ENCODE assay signal across 25 cellular contexts in genomic region chr9:72137697-72138365, GRCh38. TPM values are rescaled to one million over a fixed set of nuclear protein-coding genes. Genes with fewer than 3 reads are reported as not detected.
DNase-seq lines count a peak whose midpoint lies in the region; ATAC-seq, FAIRE-seq and TF ChIP-seq lines count a peak whose summit lies in the region.
"Had no signal": no experiment of that assay in that cellular context is flagged by ENCODE, and none has a peak within 500 bp of the region (broad histone marks: within the 10 kb centered on the region; RNA-seq: fewer than 3 reads in every experiment).

No MANE protein-coding gene starts in this region.

- intact Hi-C loops in HepG2 (cut with micrococcal nuclease; ENCODE audit: unreplicated experiment) (loop anchor here (10.0 kb wide), 1 partner anchor 687 kb away; no protein-coding TSS in a partner anchor), right lobe of liver (cut with DNase I) (no loop called here), HCT116 (cut with micrococcal nuclease) (no loop called here), K562 (cut with micrococcal nuclease) (no loop called here), dorsolateral prefrontal cortex (cut with DNase I) (no loop called here)

- H3K79me2 ChIP-seq in HepG2 (ENCODE audit: insufficient read depth, low read length) (no peaks in the 10 kb centered on the region), HCT116 (ENCODE audit: insufficient read depth, low read length) (no peaks in the 10 kb centered on the region), K562 (ENCODE audit: control insufficient read depth, insufficient read depth, low read length) (peaks cover 6% of the 10 kb centered on the region; the same call in 2 of the 3 replicates)

- WGBS in HepG2 (ENCODE audit: low lambda C conversion rate) = 30% methylated on average over 6 of the region's 6 CpGs
- WGBS in right lobe of liver (ENCODE audit: insufficient coverage, low coverage, low lambda C conversion rate, missing lambda C conversion rate) = 78% methylated on average over 5 of the region's 6 CpGs
- WGBS in K562 (ENCODE audit: insufficient coverage, low coverage, missing lambda C conversion rate) = 17% methylated on average over 6 of the region's 6 CpGs

- no peaks in the 10 kb centered on the region for H3K9me1 ChIP-seq in K562 (ENCODE audit: control insufficient read depth, insufficient read depth, low read length)

- H3K9me2 ChIP-seq in HCT116 (ENCODE audit: insufficient read depth) = no peaks in the 10 kb centered on the region

- FAIRE-seq in HepG2 (lab: Jason Lieb, UNC) = no peak
- FAIRE-seq in K562 (lab: Jason Lieb, UNC) = peak; percentile 76
- FAIRE-seq: A549, D721Med, GM12878 had no signal

- BruUV-seq in HepG2 (replicated peaks; lab: Mats Ljungman, UMichigan) (no TSS peak), HCT116 (replicated peaks; lab: Mats Ljungman, UMichigan) (no TSS peak), K562 (replicated peaks; lab: Mats Ljungman, UMichigan) (no TSS peak)

- ATAC-seq in HepG2 = no peak
- no peak for ATAC-seq in right lobe of liver
- no peak for ATAC-seq in HCT116
- ATAC-seq in K562 = no peak
- no peak for ATAC-seq in GM19467 (IDR thresholded peaks at IDR 0.05; ENCODE audit: unreplicated experiment)
- ATAC-seq in HG02588 (IDR thresholded peaks at IDR 0.05; ENCODE audit: unreplicated experiment) = no peak
- ATAC-seq: CD8-positive, alpha-beta T cell; GM12878 had no signal

- TF ChIP-seq RAD21 in HepG2 (CRISPR knock-in tag; IDR thresholded peaks at IDR 0.05) (no peak), HCT116 (IDR thresholded peaks at IDR 0.05; ENCODE audit: low read depth) (no peak), K562 (CRISPR knock-in tag; conservative IDR thresholded peaks at IDR 0.05 in 1 of 2, IDR thresholded peaks at IDR 0.05 in 1 of 2) (no peak)

- H3K9ac ChIP-seq in HepG2 (ENCODE audit: insufficient read depth, low read depth, low read length) (no peak overlapping the region), HCT116 (ENCODE audit: low read length) (no peak overlapping the region), K562 (ENCODE audit: insufficient read depth in 1 of 2, low read depth in 2 of 2, low read length in 2 of 2) (no peak overlapping the region)

- TF ChIP-seq EP300 in HepG2 (IDR thresholded peaks at IDR 0.05; ENCODE audit: low read depth in 2 of 2, low read length in 2 of 2) (no peak), HepG2 (CRISPR knock-in tag; IDR thresholded peaks at IDR 0.05; ENCODE audit: borderline replicate concordance) (no peak), K562 (IDR thresholded peaks at IDR 0.05; ENCODE audit: low read length) (no peak)

- H3K4me3 ChIP-seq in HepG2 (replicated peaks in 1 of 3; ENCODE audit: insufficient read depth in 1 of 3, low read depth in 2 of 3, low read length in 3 of 3) = no peak overlapping the region
- H3K4me3 ChIP-seq in right lobe of liver = no peak overlapping the region
- H3K4me3 ChIP-seq in HCT116 (replicated peaks in 1 of 2; ENCODE audit: low read depth in 1 of 2, low read length in 2 of 2) = no peak overlapping the region
- H3K4me3 ChIP-seq in K562 = no peak overlapping the region
- no peak overlapping the region for H3K4me3 ChIP-seq in dorsolateral prefrontal cortex
- H3K4me3 ChIP-seq: A549, GM12878 had no signal

- no peak for DNase-seq in HepG2 (ENCODE audit: low spot score)
- no peak for DNase-seq in right lobe of liver
- no peak for DNase-seq in HCT116 (ENCODE audit: low read depth, low spot score)
- DNase-seq in K562 (ENCODE audit: extremely low read depth in 1 of 4, low spot score in 3 of 4) = peak in 1 of 4 experiments; percentile 59
- DNase-seq in dorsolateral prefrontal cortex = no peak
- DNase-seq: 8988T; ACHN; AML-193; Caco-2; CD4-positive, CD25-positive, alpha-beta regulatory T cell; CD8-positive, alpha-beta T cell; DMS 273 treated with DMSO at 0.1 percent for 48 hours; DMS79; EL; GDM1; GOT3; H7; HCEC 1CT had no signal

- H3K4me1 ChIP-seq in HepG2 (ENCODE audit: insufficient read depth, low read length) = peaks cover 20% of the 10 kb centered on the region
- peaks cover 0 to 20% (median 7%) of the 10 kb centered on the region in 4 donors for H3K4me1 ChIP-seq in right lobe of liver
- peaks cover 28 to 50% of the 10 kb centered on the region in 2 experiments for H3K4me1 ChIP-seq in HCT116 (ENCODE audit: control insufficient read depth in 1 of 2, insufficient read depth in 2 of 2, low read length in 2 of 2)
- no peaks in the 10 kb centered on the region; a peak in 1 of 5 replicates for H3K4me1 ChIP-seq in K562 (replicated peaks in 1 of 2; ENCODE audit: control insufficient read depth in 2 of 2, insufficient read depth in 2 of 2, low read length in 2 of 2)
- H3K4me1 ChIP-seq: Caco-2 had no signal

- peaks cover 0 to 17% of the 10 kb centered on the region in 2 experiments; a peak in 2 of 5 replicates for H3K27me3 ChIP-seq in HepG2 (ENCODE audit: control insufficient read depth in 1 of 2, insufficient read depth in 2 of 2, low read length in 2 of 2)
- H3K27me3 ChIP-seq in right lobe of liver = no peaks in the 10 kb centered on the region
- no peaks in the 10 kb centered on the region for H3K27me3 ChIP-seq in HCT116 (ENCODE audit: insufficient read depth, low read length)
- no peaks in the 10 kb centered on the region for H3K27me3 ChIP-seq in K562 (ENCODE audit: control insufficient read depth in 2 of 2, insufficient read depth in 2 of 2, low read length in 2 of 2)
- no peaks in the 10 kb centered on the region for H3K27me3 ChIP-seq in dorsolateral prefrontal cortex

- no peaks in the 10 kb centered on the region for H3K36me3 ChIP-seq in HepG2 (replicated peaks in 1 of 2; ENCODE audit: control insufficient read depth in 1 of 2, insufficient read depth in 2 of 2, low read length in 2 of 2)
- no peaks in the 10 kb centered on the region for H3K36me3 ChIP-seq in right lobe of liver
- H3K36me3 ChIP-seq in HCT116 (ENCODE audit: control insufficient read depth in 1 of 2, insufficient read depth in 2 of 2, low read length in 2 of 2) = no peaks in the 10 kb centered on the region
- H3K36me3 ChIP-seq in K562 (ENCODE audit: control insufficient read depth, insufficient read depth, low read length) = no peaks in the 10 kb centered on the region; the same call in 2 of the 3 replicates

- CTCF ChIA-PET in HepG2 (lab: Yijun Ruan, JAX; ENCODE audit: low intra/inter-chr PET ratio, low total read pairs) (no interaction called here), HCT116 (lab: Charles Lee) (interaction anchor here (0.6 kb wide), 1 partner anchor 30 kb away, joined by 5 read pairs; no protein-coding TSS in a partner anchor), K562 (lab: Yijun Ruan, JAX; ENCODE audit: low intra/inter-chr PET ratio) (no interaction called here)

- no peak overlapping the region for H2AFZ ChIP-seq in HepG2 (ENCODE audit: low read length)
- peak overlapping the region; percentile 23 for H2AFZ ChIP-seq in HCT116 (ENCODE audit: low read depth, low read length, poor library complexity, severe bottlenecking)
- H2AFZ ChIP-seq in K562 (ENCODE audit: low read depth, low read length) = no peak overlapping the region

- TF ChIP-seq POLR2A in HepG2 (IDR thresholded peaks at IDR 0.05; ENCODE audit: insufficient read depth in 1 of 2, low read depth in 2 of 2, low read length in 2 of 2) = no peak
- no peak for TF ChIP-seq POLR2A in right lobe of liver (IDR thresholded peaks at IDR 0.05)
- no peak for TF ChIP-seq POLR2A in HCT116 (IDR thresholded peaks at IDR 0.05; ENCODE audit: borderline replicate concordance, extremely low read depth, insufficient read depth, insufficient read length)
- no peak for TF ChIP-seq POLR2A in K562 (conservative IDR thresholded peaks at IDR 0.05)

- H3K9me3 ChIP-seq in HepG2 (ENCODE audit: low read length) (no peaks in the 10 kb centered on the region), right lobe of liver (no peaks in the 10 kb centered on the region), HCT116 (ENCODE audit: control insufficient read depth in 1 of 2, insufficient read depth in 1 of 2, low read depth in 1 of 2, low read length in 2 of 2) (no peaks in the 10 kb centered on the region), K562 (replicated peaks; ENCODE audit: control insufficient read depth, insufficient read depth, low read depth, low read length) (no peaks in the 10 kb centered on the region)
- H3K9me3 ChIP-seq: A549, Caco-2 had no signal

- in situ Hi-C loops in HepG2 (cut with HindIII; ENCODE audit: extremely low pct_ligation_motif_present, low pct_unique_long_range_greater_than_20kb) = loop anchor here (25.0 kb wide), 1 partner anchor 101 kb away; no protein-coding TSS in a partner anchor
- in situ Hi-C loops in K562 (cut with MboI) = no loop called here

- TF ChIP-seq CTCF in HepG2 (CRISPR knock-in tag; IDR thresholded peaks at IDR 0.05) (no peak), right lobe of liver (IDR thresholded peaks at IDR 0.05) (no peak), HCT116 (IDR thresholded peaks at IDR 0.05 in 2 of 3, conservative IDR thresholded peaks at IDR 0.05 in 1 of 3; ENCODE audit: borderline replicate concordance in 1 of 3, insufficient read depth in 1 of 3, low read depth in 2 of 3, low read length in 2 of 3) (no peak), K562 (IDR thresholded peaks at IDR 0.05 in 2 of 3, conservative IDR thresholded peaks at IDR 0.05 in 1 of 3; ENCODE audit: insufficient read depth in 2 of 3, low read depth in 1 of 3, low read length in 3 of 3) (no peak), dorsolateral prefrontal cortex (IDR thresholded peaks at IDR 0.05 in 54 of 56, conservative IDR thresholded peaks at IDR 0.05 in 2 of 56; ENCODE audit: low read depth in 1 of 56, partially characterized antibody in 56 of 56) (no peak)

- no peak overlapping the region for H3K27ac ChIP-seq in HepG2 (ENCODE audit: extremely low read length, insufficient read depth, low read length)
- no peak overlapping the region for H3K27ac ChIP-seq in right lobe of liver
- H3K27ac ChIP-seq in HCT116 (ENCODE audit: low read depth, low read length) = no peak overlapping the region
- no peak overlapping the region for H3K27ac ChIP-seq in K562 (ENCODE audit: extremely low read depth, low read depth, low read length)
- no peak overlapping the region for H3K27ac ChIP-seq in dorsolateral prefrontal cortex
- H3K27ac ChIP-seq: A549, C4-2B had no signal

- RAD21 ChIA-PET in HCT116 (lab: Charles Lee; ENCODE audit: low non-redundant PET in 1 of 2, low total read pairs in 2 of 2, uncharacterized antibody in 2 of 2, unreplicated experiment in 2 of 2) = no interaction called here

- no peaks in the 10 kb centered on the region for H4K20me1 ChIP-seq in HepG2 (ENCODE audit: insufficient read depth, low read length)
- no peaks in the 10 kb centered on the region for H4K20me1 ChIP-seq in HCT116 (ENCODE audit: insufficient read depth)
- no peaks in the 10 kb centered on the region for H4K20me1 ChIP-seq in K562 (replicated peaks; ENCODE audit: control insufficient read depth, insufficient read depth, low read length)

- H3K4me2 ChIP-seq in HepG2 (ENCODE audit: low read depth, low read length) (no peak overlapping the region), HCT116 (ENCODE audit: low read length) (peak overlapping the region; percentile 65; the same call in 1 of the 2 replicates), K562 (ENCODE audit: insufficient read depth, low read length) (no peak overlapping the region)
- H3K4me2 ChIP-seq: A549 had no signal

- POLR2A ChIA-PET in HepG2 (lab: Yijun Ruan, JAX) = no interaction called here
- POLR2A ChIA-PET in HCT116 (lab: Charles Lee) = interaction anchor here (0.7 to 1.4 kb wide), 2 partner anchors 11 to 18 kb away, joined by 3 read pairs; partner anchors contain the start of gene GDA
- POLR2A ChIA-PET in K562 (lab: Yijun Ruan, JAX) = interaction anchor here (0.9 kb wide), 1 partner anchor 10 kb away, joined by 5 read pairs; no protein-coding TSS in a partner anchor

RNA-seq across cellular contexts. Expression of gene GDA, which starts 11.4 kb away (rescaled TPM):
- total RNA-seq in HepG2 (2016; rRNA removed; fragmentation: Illumina TruSeq; extraction: Trizol) = 0.15 and 0.21 TPM in 2 replicates
- not detected in 2 replicates for total RNA-seq in HepG2 (2016; cell fraction: cytosol; rRNA removed; fragmentation: Illumina TruSeq; extraction: Trizol; ENCODE audit: low read depth)
- total RNA-seq in HepG2 (2016; cell fraction: insoluble cytoplasmic fraction; rRNA removed; fragmentation: Illumina TruSeq; extraction: Trizol) = 0.15 and 0.19 TPM in 2 replicates
- total RNA-seq in HepG2 (2016; cell fraction: membrane; rRNA removed; fragmentation: Illumina TruSeq; extraction: Trizol) = 0.09 TPM in 1 of 2 replicates, not detected in the other
- 0.31 TPM in 1 of 2 replicates, not detected in the other for total RNA-seq in HepG2 (2016; cell fraction: nucleus; rRNA removed; fragmentation: Illumina TruSeq; extraction: Trizol)
- polyA plus RNA-seq in HepG2 (2011; rRNA removed) = 0.99 and 1.5 TPM in 2 replicates
- 0.28 and 0.67 TPM in 2 replicates for polyA plus RNA-seq in HepG2 (2011; cell fraction: cytosol; rRNA removed)
- 1.0 and 1.9 TPM in 2 replicates for polyA plus RNA-seq in HepG2 (2011; cell fraction: nucleus; rRNA removed)
- polyA plus RNA-seq in HepG2 (2012) = 0.93 and 1.2 TPM in 2 replicates
- polyA plus RNA-seq in HepG2 (2016; cell fraction: cytosol; fragmentation: Illumina TruSeq; extraction: Trizol; ENCODE audit: low read depth) = not detected in 2 replicates
- 0.12 and 0.17 TPM in 2 replicates for polyA plus RNA-seq in HepG2 (2016; cell fraction: insoluble cytoplasmic fraction; fragmentation: Illumina TruSeq; extraction: Trizol; ENCODE audit: low read depth)
- polyA plus RNA-seq in HepG2 (2016; cell fraction: membrane; fragmentation: Illumina TruSeq; extraction: Trizol; ENCODE audit: low read depth) = not detected in 2 replicates
- 0.25 and 0.31 TPM in 2 replicates for polyA plus RNA-seq in HepG2 (2016; cell fraction: nucleus; fragmentation: Illumina TruSeq; extraction: Trizol; ENCODE audit: insufficient read depth, low read depth)
- polyA minus RNA-seq in HepG2 (2011; rRNA and poly(A)+ RNA removed; ENCODE audit: low replicate concordance) = 0.94 and 75.0 TPM in 2 replicates
- 1.1 and 2.5 TPM in 2 replicates for polyA minus RNA-seq in HepG2 (2011; cell fraction: cytosol; rRNA and poly(A)+ RNA removed)
- polyA minus RNA-seq in HepG2 (2011; cell fraction: nucleus; rRNA and poly(A)+ RNA removed) = 3.5 and 4.4 TPM in 2 replicates
- total RNA-seq in right lobe of liver = 10 to 100 TPM; 26.8 to 69.6 (median 45.3) TPM
- 49.4 TPM for total RNA-seq in HCT116 (2021; ENCODE audit: unreplicated experiment)
- 8.2 and 11.8 TPM in 2 replicates for polyA plus RNA-seq in HCT116 (2012)
- 8.8 and 44.3 TPM in 2 replicates for total RNA-seq in K562 (2011; cell fraction: chromatin; rRNA removed; ENCODE audit: low replicate concordance)
- total RNA-seq in K562 (2011; cell fraction: nucleolus; rRNA removed) = 5.7 and 13.6 TPM in 2 replicates
- total RNA-seq in K562 (2011; cell fraction: nucleoplasm; rRNA removed) = 22.8 and 27.3 TPM in 2 replicates
- total RNA-seq in K562 (2014; rRNA removed) = 10.4 and 13.2 TPM in 2 replicates
- 18.0 and 19.9 TPM in 2 replicates for total RNA-seq in K562 (2014; rRNA removed; fragmentation: Illumina TruSeq; extraction: Trizol)
- total RNA-seq in K562 (2015; rRNA removed; fragmentation: Illumina TruSeq; extraction: Trizol) = 11.6 and 12.7 TPM in 2 replicates
- total RNA-seq in K562 (2021) = 12.4 and 14.6 TPM in 2 replicates
- polyA plus RNA-seq in K562 (2011; rRNA removed) = 4.5 and 17.5 TPM in 2 replicates
- 0.63 and 5.7 TPM in 2 replicates for polyA plus RNA-seq in K562 (2011; cell fraction: cytosol; rRNA removed)
- 4.4 and 24.2 TPM in 2 replicates for polyA plus RNA-seq in K562 (2011; cell fraction: nucleus; rRNA removed)
- polyA plus RNA-seq in K562 (2012) = 13.1 and 13.5 TPM in 2 replicates
- polyA plus RNA-seq in K562 (2014; fragmentation: Illumina TruSeq; extraction: Trizol) = 11.8 and 16.7 TPM in 2 replicates
- polyA plus RNA-seq in K562 (2014; fragmentation: Nextera tagmentation; extraction: Ambion mirVana) = 10 to 100 TPM in 1 of 2 experiments, 1 to 10 TPM in 1; 7.1 to 11.2 TPM
- 14.4 and 14.9 TPM in 2 replicates for polyA plus RNA-seq in K562 (2014; rRNA removed)
- 3.9 and 17.5 TPM in 2 replicates for polyA minus RNA-seq in K562 (2011; rRNA and poly(A)+ RNA removed)
- 2.3 and 6.1 TPM in 2 replicates for polyA minus RNA-seq in K562 (2011; cell fraction: cytosol; rRNA and poly(A)+ RNA removed)
- 1.6 and 10.3 TPM in 2 replicates for polyA minus RNA-seq in K562 (2011; cell fraction: nucleus; rRNA and poly(A)+ RNA removed)
- 100 to 1,000 TPM in 66 of 120 experiments, 10 to 100 TPM in 54; 25.7 to 179 (median 102) TPM for total RNA-seq in dorsolateral prefrontal cortex
- total RNA-seq: CD4-positive, CD25-positive, alpha-beta regulatory T cell; CD8-positive, alpha-beta T cell had no signal
- polyA plus RNA-seq: BJ; CD4-positive, CD25-positive, alpha-beta regulatory T cell had no signal

Comparison
In these comparisons a context has a peak if more than half of its experiments do, and no peak if none do; other contexts are left out.
1. RNA of gene GDA, which starts 11.4 kb away (total RNA-seq): 25.7 to 179 TPM in dorsolateral prefrontal cortex, 49.4 TPM in HCT116 (single experiment), 26.8 to 69.6 TPM in right lobe of liver and 5.7 to 44.3 TPM in K562; 0.09 to 0.31 TPM in HepG2; every median in the first group is over 4 times any median in the second.
2. Of the 241 proteins assayed by ChIP-seq in both HepG2 and K562: peak only in HepG2: none; only in K562: KLF16, NCOR1 and NFIC; in both: none; in neither: 236; mixed calls (peak in some experiments, not most) for 2.